16 cellular contexts compared by ENCODE assay signal in the genomic region with DNA sequence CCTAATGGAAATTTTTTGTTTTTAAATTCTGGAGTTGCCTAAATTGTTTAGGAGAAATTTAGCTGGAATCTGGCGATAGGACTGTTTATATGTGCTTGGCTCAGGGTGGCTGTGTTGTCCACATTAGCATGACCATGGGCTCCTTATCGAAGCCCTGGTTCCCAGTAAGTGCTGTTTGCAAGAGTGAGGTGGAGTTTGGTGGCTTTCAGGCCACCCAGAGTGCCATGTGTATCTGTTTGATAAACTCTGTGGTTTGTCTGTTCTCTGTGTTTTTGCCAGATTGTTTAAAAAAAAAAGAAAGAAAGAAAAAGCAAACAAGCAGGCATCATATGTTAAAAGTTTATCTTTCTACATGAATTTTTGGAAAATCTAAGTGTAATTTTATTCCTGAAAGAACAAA. TPM values are rescaled to one million over a fixed set of nuclear protein-coding genes. Genes with fewer than 3 reads are reported as not detected.
DNase-seq lines count a peak whose midpoint lies in the region; ATAC-seq and TF ChIP-seq lines count a peak whose summit lies in the region.
"Had no signal": no experiment of that assay in that cellular context is flagged by ENCODE, and none has a peak within 500 bp of the region (broad histone marks: within the 10 kb centered on the region; RNA-seq: fewer than 3 reads in every experiment).

No MANE protein-coding gene starts in this region.

- no peak for ATAC-seq in stimulated activated naive B cell treated with anti-CD40 and anti-IgM and Interleukin-4, amounts not matched to agents 10 μg/mL and 1 μg/mL and 100 μg/mL, for 72 hours (replicated peaks)
- ATAC-seq: lower lobe of right lung, right cardiac atrium had no signal

- H3K4me3 ChIP-seq in NB4 (ENCODE audit: low read depth, low read length), result no peak overlapping the region
- H3K4me3 ChIP-seq: lower lobe of right lung, transverse colon had no signal

- H3K27ac Mint-ChIP-seq in activated naive CD8-positive, alpha-beta T cell treated with anti-CD3 and anti-CD28 coated beads for 36 hours, result peak overlapping the region; percentile 7
- H3K27ac Mint-ChIP-seq in stimulated activated naive B cell treated with anti-CD40 and anti-IgM and Interleukin-4, amounts not matched to agents 10 μg/mL and 1 μg/mL and 100 μg/mL, for 72 hours, result peak overlapping the region; percentile 14

- TF ChIP-seq POLR2A in NB4 (IDR thresholded peaks at IDR 0.05; ENCODE audit: extremely low read depth, insufficient read length), result no peak

- H3K9me3 Mint-ChIP-seq in activated naive CD8-positive, alpha-beta T cell treated with anti-CD3 and anti-CD28 coated beads for 36 hours, result no peaks in the 10 kb centered on the region
- H3K9me3 Mint-ChIP-seq in stimulated activated naive B cell treated with anti-CD40 and anti-IgM and Interleukin-4, amounts not matched to agents 10 μg/mL and 1 μg/mL and 100 μg/mL, for 72 hours, result no peaks in the 10 kb centered on the region
- H3K9me3 Mint-ChIP-seq: neural crest cell had no signal

- DNase-seq in activated gamma-delta T cell treated with Interleukin-2 at 50 U/mL for 16 hours (peak; percentile 28), activated gamma-delta T cell (lab: John Stamatoyannopoulos, UW) (no peak), NB4 (ENCODE audit: low read depth) (peak; percentile 5), nucleus accumbens (lab: John Stamatoyannopoulos, UW) (no peak), GM20000 (ENCODE audit: low spot score) (no peak), NCI-H2227 (lab: John Stamatoyannopoulos, UW; ENCODE audit: unreplicated experiment) (no peak)
- DNase-seq in activated naive CD8-positive, alpha-beta T cell treated with anti-CD3 and anti-CD28 coated beads for 36 hours, result no peak
- no peak for DNase-seq in stimulated activated naive B cell treated with anti-CD40 and anti-IgM and Interleukin-4, amounts not matched to agents 10 μg/mL and 1 μg/mL and 100 μg/mL, for 72 hours
- DNase-seq: lower lobe of right lung; NCI-H1105 treated with DMSO at 0.1 percent for 48 hours; right cardiac atrium; SK-N-SH; stimulated activated CD4-positive, alpha-beta T cell treated with anti-CD3 and anti-CD28 coated beads, Interleukin-2, amount 100 ng/mL, for 24 hours; transverse colon; WERI-Rb-1 had no signal

- peak overlapping the region; percentile 3 for H3K4me3 Mint-ChIP-seq in activated naive CD8-positive, alpha-beta T cell treated with anti-CD3 and anti-CD28 coated beads for 36 hours
- H3K4me3 Mint-ChIP-seq in stimulated activated naive B cell treated with anti-CD40 and anti-IgM and Interleukin-4, amounts not matched to agents 10 μg/mL and 1 μg/mL and 100 μg/mL, for 72 hours, result peak overlapping the region in 1 of 2 donors; percentile 56
- H3K4me3 Mint-ChIP-seq: neural crest cell had no signal

- TF ChIP-seq CTCF in NB4 (IDR thresholded peaks at IDR 0.05; ENCODE audit: low read depth, low read length), result no peak
- no peak for TF ChIP-seq CTCF in GM20000 (IDR thresholded peaks at IDR 0.05; ENCODE audit: extremely low read depth, missing control alignments)

- peaks cover 34% of the 10 kb centered on the region for H3K36me3 Mint-ChIP-seq in activated naive CD8-positive, alpha-beta T cell treated with anti-CD3 and anti-CD28 coated beads for 36 hours
- peaks cover 12 to 29% of the 10 kb centered on the region in 2 donors for H3K36me3 Mint-ChIP-seq in stimulated activated naive B cell treated with anti-CD40 and anti-IgM and Interleukin-4, amounts not matched to agents 10 μg/mL and 1 μg/mL and 100 μg/mL, for 72 hours

- no peaks in the 10 kb centered on the region for H3K27me3 Mint-ChIP-seq in activated naive CD8-positive, alpha-beta T cell treated with anti-CD3 and anti-CD28 coated beads for 36 hours
- H3K27me3 Mint-ChIP-seq in stimulated activated naive B cell treated with anti-CD40 and anti-IgM and Interleukin-4, amounts not matched to agents 10 μg/mL and 1 μg/mL and 100 μg/mL, for 72 hours, result no peaks in the 10 kb centered on the region

- H3K4me1 Mint-ChIP-seq in activated naive CD8-positive, alpha-beta T cell treated with anti-CD3 and anti-CD28 coated beads for 36 hours, result peaks cover 82% of the 10 kb centered on the region
- H3K4me1 Mint-ChIP-seq in stimulated activated naive B cell treated with anti-CD40 and anti-IgM and Interleukin-4, amounts not matched to agents 10 μg/mL and 1 μg/mL and 100 μg/mL, for 72 hours, result peaks cover 45 to 83% of the 10 kb centered on the region in 2 donors

RNA-seq across cellular contexts. Expression of gene PLCL2, which starts 51.5 kb away (rescaled TPM):
- 10 to 100 TPM; 19.1 to 19.6 TPM for total RNA-seq in activated naive CD8-positive, alpha-beta T cell treated with anti-CD3 and anti-CD28 coated beads for 36 hours

Comparison
In these comparisons a context has a peak if more than half of its experiments do, and no peak if none do; other contexts are left out.
1. DNase-seq: peak in activated gamma-delta T cell treated with Interleukin-2 at 50 U/mL for 16 hours (single experiment) and NB4 (single experiment); none in activated gamma-delta T cell (single experiment), activated naive CD8-positive, alpha-beta T cell treated with anti-CD3 and anti-CD28 coated beads for 36 hours (single experiment), stimulated activated naive B cell treated with anti-CD40 and anti-IgM and Interleukin-4, amounts not matched to agents 10 μg/mL and 1 μg/mL and 100 μg/mL, for 72 hours (single experiment), nucleus accumbens (0 of 56), GM20000 (single experiment) and NCI-H2227 (single experiment).